ENCODE assay signal across 8 cellular contexts in the genomic region with DNA sequence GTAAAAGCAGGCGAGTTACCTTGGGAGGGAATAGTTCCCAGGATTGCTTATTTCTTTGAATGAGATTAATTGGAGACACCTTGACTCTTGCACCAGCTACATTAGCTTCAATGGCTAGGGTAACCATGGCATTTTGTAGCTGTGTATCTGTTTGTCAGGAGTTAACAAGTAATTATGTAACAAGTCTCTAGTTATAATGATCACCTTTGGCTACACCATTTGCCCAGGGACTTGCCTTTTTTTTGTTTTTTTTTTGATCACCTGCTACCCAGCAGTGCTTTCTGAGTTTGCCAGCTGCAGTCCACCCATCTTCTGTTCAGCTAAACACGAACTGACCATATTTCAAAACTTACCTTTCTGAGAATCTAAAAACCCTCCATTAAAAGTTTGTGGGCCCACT. TPM values are rescaled to one million over a fixed set of nuclear protein-coding genes. Genes with fewer than 3 reads are reported as not detected.
A peak's percentile ranks its signal among the peaks of the same experiment; 100 is the strongest.
DNase-seq lines count a peak whose midpoint lies in the region; ATAC-seq and TF ChIP-seq lines count a peak whose summit lies in the region.

No MANE protein-coding gene starts in this region.

- no peaks in the 10 kb centered on the region for H3F3A ChIP-seq in PC-3 (ENCODE audit: low read length, unreplicated experiment)

- no peak for DNase-seq in stimulated activated naive CD8-positive, alpha-beta T cell treated with anti-CD3 and anti-CD28 coated beads, Interleukin-15, Interleukin-2, amounts not matched to agents 100 U/mL and 50 U/mL, for 24 hours
- no peak for DNase-seq in PC-3
- DNase-seq in T-helper 9 cell: no peak
- no peak for DNase-seq in amniotic stem cell (lab: John Stamatoyannopoulos, UW)
- no peak for DNase-seq in right cardiac atrium

- H3K4me3 ChIP-seq in PC-3 (ENCODE audit: low read length): peak overlapping the region; percentile 73; the same call in 1 of the 2 replicates
- peak overlapping the region; percentile 66 for H3K4me3 ChIP-seq in iPS-18c (ENCODE audit: insufficient read depth, low read depth, low read length)
- no peak overlapping the region for H3K4me3 ChIP-seq in right cardiac atrium (ENCODE audit: low read length)

- WGBS in right cardiac atrium: 88% methylated on average over 2 of the region's 2 CpGs

- H3K4me1 ChIP-seq in PC-3 (ENCODE audit: insufficient read depth, low read length) (peaks cover 11% of the 10 kb centered on the region), right cardiac atrium (ENCODE audit: control insufficient read depth, insufficient read depth, low read length) (no peaks in the 10 kb centered on the region)

- H3K27ac ChIP-seq in PC-3 (ENCODE audit: low read length) (no peak overlapping the region), right cardiac atrium (ENCODE audit: low read length) (no peak overlapping the region)

- no peak for TF ChIP-seq CTCF in PC-3 (conservative IDR thresholded peaks at IDR 0.05; ENCODE audit: low read depth, low read length)

- H3K79me2 ChIP-seq in PC-3 (ENCODE audit: low read length): no peaks in the 10 kb centered on the region

- intact Hi-C loops in PC-3 (cut with micrococcal nuclease) (loop anchor here (2.0 kb wide), 1 partner anchor 59 kb away; no protein-coding TSS in a partner anchor), right cardiac atrium (cut with DNase I) (no loop called here)

- H3K36me3 Mint-ChIP-seq in stimulated activated naive CD8-positive, alpha-beta T cell treated with anti-CD3 and anti-CD28 coated beads, Interleukin-15, Interleukin-2, amounts not matched to agents 100 ng/mL and 50 ng/mL, for 24 hours (ENCODE audit: low read depth): no peaks in the 10 kb centered on the region

- peak overlapping the region; percentile 91 for H3K4me2 ChIP-seq in PC-3 (ENCODE audit: low read length)

- H3K9me3 Mint-ChIP-seq in stimulated activated naive CD8-positive, alpha-beta T cell treated with anti-CD3 and anti-CD28 coated beads, Interleukin-15, Interleukin-2, amounts not matched to agents 100 ng/mL and 50 ng/mL, for 24 hours: no peaks in the 10 kb centered on the region

- no TSS peak for BruUV-seq in PC-3 (replicated peaks; lab: Mats Ljungman, UMichigan)

- no peaks in the 10 kb centered on the region for H3K36me3 ChIP-seq in PC-3 (ENCODE audit: low read depth, low read length)

- H3K27me3 ChIP-seq in PC-3 (ENCODE audit: low read length) (peaks cover 33% of the 10 kb centered on the region), right cardiac atrium (ENCODE audit: control insufficient read depth, insufficient read depth) (no peaks in the 10 kb centered on the region)

- H2AFZ ChIP-seq in PC-3 (ENCODE audit: low read length): no peak overlapping the region

- H3K27ac Mint-ChIP-seq in stimulated activated naive CD8-positive, alpha-beta T cell treated with anti-CD3 and anti-CD28 coated beads, Interleukin-15, Interleukin-2, amounts not matched to agents 100 ng/mL and 50 ng/mL, for 24 hours: no peak overlapping the region

- POLR2A ChIA-PET in PC-3 (lab: Charles Lee; ENCODE audit: unreplicated experiment): no interaction called here

- CTCF ChIA-PET in PC-3 (lab: Charles Lee): no interaction called here

- H3K9me3 ChIP-seq in PC-3 (ENCODE audit: low read length): no peaks in the 10 kb centered on the region
- H3K9me3 ChIP-seq in iPS-18c (ENCODE audit: control insufficient read depth, insufficient read depth, low read length): no peaks in the 10 kb centered on the region
- H3K9me3 ChIP-seq in right cardiac atrium (ENCODE audit: control insufficient read depth, low read length): no peaks in the 10 kb centered on the region

- H3K9me2 ChIP-seq in PC-3 (replicated peaks; ENCODE audit: low read length): no peaks in the 10 kb centered on the region

- H3K9ac ChIP-seq in PC-3 (ENCODE audit: low read length): no peak overlapping the region

- H3K4me1 Mint-ChIP-seq in stimulated activated naive CD8-positive, alpha-beta T cell treated with anti-CD3 and anti-CD28 coated beads, Interleukin-15, Interleukin-2, amounts not matched to agents 100 ng/mL and 50 ng/mL, for 24 hours (ENCODE audit: low read depth): peaks cover 11% of the 10 kb centered on the region

- H4K20me1 ChIP-seq in PC-3 (ENCODE audit: low read length): no peaks in the 10 kb centered on the region

- ATAC-seq in stimulated activated naive CD8-positive, alpha-beta T cell treated with anti-CD3 and anti-CD28 coated beads, Interleukin-15, Interleukin-2, amounts not matched to agents 100 U/mL and 50 U/mL, for 24 hours: no peak
- ATAC-seq in PC-3: no peak
- no peak for ATAC-seq in HG03469 (IDR thresholded peaks at IDR 0.05; ENCODE audit: unreplicated experiment)
- no peak for ATAC-seq in right cardiac atrium

- peaks cover 57% of the 10 kb centered on the region for H3K27me3 Mint-ChIP-seq in stimulated activated naive CD8-positive, alpha-beta T cell treated with anti-CD3 and anti-CD28 coated beads, Interleukin-15, Interleukin-2, amounts not matched to agents 100 ng/mL and 50 ng/mL, for 24 hours

- peak overlapping the region; percentile 24 for H3K4me3 Mint-ChIP-seq in stimulated activated naive CD8-positive, alpha-beta T cell treated with anti-CD3 and anti-CD28 coated beads, Interleukin-15, Interleukin-2, amounts not matched to agents 100 ng/mL and 50 ng/mL, for 24 hours

RNA-seq across cellular contexts. Expression of a gene that starts 2.2 kb away (rescaled TPM):
- total RNA-seq in PC-3 (2014; rRNA removed) (0.55 and 0.92 TPM in 2 replicates), right cardiac atrium (1 to 10 TPM in 1 of 4 donors, under 1 TPM in 3; 0.65 to 1.2 (median 0.77) TPM)
- 0.25 TPM for polyA plus RNA-seq in right cardiac atrium
